ENCODE assay signal across 1 cellular context in the genomic region with DNA sequence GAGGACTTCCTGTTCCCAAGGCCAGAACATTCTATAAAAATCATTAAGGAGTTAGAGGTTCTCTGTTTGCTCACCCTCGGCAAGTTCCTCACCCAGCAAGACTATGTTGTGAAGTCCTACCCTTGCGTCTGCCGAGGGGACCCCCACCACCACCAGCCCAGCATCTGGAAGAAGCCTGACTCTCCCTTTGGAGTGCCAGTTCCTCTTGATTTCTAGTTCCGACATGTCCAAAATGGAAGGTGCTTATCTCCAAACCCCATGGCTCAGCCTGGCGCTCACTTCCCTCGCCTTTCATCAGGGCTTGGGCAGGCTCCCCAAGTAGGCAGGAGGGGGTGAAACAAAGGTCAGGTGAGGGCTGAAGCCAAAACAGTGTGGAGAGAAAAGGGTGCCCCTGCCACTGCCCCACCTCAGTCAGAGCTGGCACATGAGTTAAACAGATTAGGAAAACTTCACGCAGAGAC.
TF ChIP-seq lines count a peak whose summit lies in the region.

No MANE protein-coding gene starts in this region.

TF ChIP-seq in H1, 55 proteins besides CTCF, POLR2A, EP300 and RAD21:
- no peak for TF ChIP-seq POU5F1 (IDR thresholded peaks at IDR 0.05; ENCODE audit: low read depth, low read length)
